ENCODE assay signal across 12 cellular contexts in the genomic region with DNA sequence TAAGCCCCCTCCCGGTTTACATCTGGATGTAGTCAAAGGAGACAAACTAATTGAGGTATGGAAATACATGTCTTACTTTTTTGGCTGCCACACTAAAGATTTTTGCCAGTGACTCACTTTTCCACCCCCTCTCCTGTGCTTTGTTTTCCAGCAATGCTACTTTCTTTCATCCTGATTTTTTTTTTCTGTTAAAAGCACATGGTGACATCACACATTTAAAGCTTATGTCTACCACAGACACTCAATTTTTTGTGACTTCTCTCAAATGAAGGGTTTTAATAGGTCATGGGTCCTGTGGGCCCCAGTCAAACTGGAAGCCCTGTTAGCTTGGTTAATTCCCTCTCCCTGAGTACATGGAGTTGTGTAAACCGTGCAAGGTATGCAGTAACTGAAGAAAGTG. TPM values are rescaled to one million over a fixed set of nuclear protein-coding genes. Genes with fewer than 3 reads are reported as not detected.
DNase-seq lines count a peak whose midpoint lies in the region; ATAC-seq and TF ChIP-seq lines count a peak whose summit lies in the region.
"Had no signal": no experiment of that assay in that cellular context is flagged by ENCODE, and none has a peak within 500 bp of the region (broad histone marks: within the 10 kb centered on the region; RNA-seq: fewer than 3 reads in every experiment).

No MANE protein-coding gene starts in this region.

- peak overlapping the region in 5 of 8 donors; percentile 2 to 99 (median 93) for H3K27ac Mint-ChIP-seq in CD8-positive, alpha-beta memory T cell
- H3K27ac Mint-ChIP-seq in naive thymus-derived CD4-positive, alpha-beta T cell: peak overlapping the region in 2 of 9 donors; percentile 36 to 81

- no peaks in the 10 kb centered on the region for H3K27me3 ChIP-seq in CD8-positive, alpha-beta memory T cell (ENCODE audit: insufficient read depth, low read length, poor library complexity, severe bottlenecking)
- H3K27me3 ChIP-seq in HUES64 (ENCODE audit: insufficient read depth, low read length) (no peaks in the 10 kb centered on the region), sigmoid colon (no peaks in the 10 kb centered on the region)
- H3K27me3 ChIP-seq in naive thymus-derived CD4-positive, alpha-beta T cell (ENCODE audit: control insufficient read depth in 2 of 2, insufficient read depth in 2 of 2, low read length in 2 of 2): no peaks in the 10 kb centered on the region

- POLR2A ChIA-PET in CD8-positive, alpha-beta memory T cell (lab: Charles Lee): no interaction called here
- POLR2A ChIA-PET in naive thymus-derived CD4-positive, alpha-beta T cell (lab: Charles Lee): interaction anchor here (0.6 to 1.4 kb wide), 2 partner anchors 139 to 617 kb away, joined by 3 to 7 read pairs; no protein-coding TSS in a partner anchor

- H3K27ac ChIP-seq in CD8-positive, alpha-beta memory T cell (ENCODE audit: low read depth, low read length): no peak overlapping the region
- H3K27ac ChIP-seq in HUES64 (ENCODE audit: low read depth, low read length) (no peak overlapping the region), sigmoid colon (no peak overlapping the region)
- no peak overlapping the region for H3K27ac ChIP-seq in naive thymus-derived CD4-positive, alpha-beta T cell (ENCODE audit: low read depth, low read length)

- 0 out of 2 replicates have a peak overlapping the region, but pooled peaks have one; percentile 98 for H3K9ac ChIP-seq in HUES64 (ENCODE audit: low read depth, low read length)

- no peaks in the 10 kb centered on the region for H3K27me3 Mint-ChIP-seq in CD8-positive, alpha-beta memory T cell
- no peaks in the 10 kb centered on the region for H3K27me3 Mint-ChIP-seq in naive thymus-derived CD4-positive, alpha-beta T cell

- in situ Hi-C loops in astrocyte of the spinal cord (cut with HindIII; ENCODE audit: low sequenced_read_pairs): no loop called here

- H3K9me3 Mint-ChIP-seq in CD8-positive, alpha-beta memory T cell: no peaks in the 10 kb centered on the region
- no peaks in the 10 kb centered on the region for H3K9me3 Mint-ChIP-seq in naive thymus-derived CD4-positive, alpha-beta T cell

- H3K36me3 ChIP-seq in CD8-positive, alpha-beta memory T cell (ENCODE audit: insufficient read depth, low read length): no peaks in the 10 kb centered on the region
- H3K36me3 ChIP-seq in HUES64 (ENCODE audit: insufficient read depth, low read length) (peaks cover 42% of the 10 kb centered on the region), sigmoid colon (peaks cover 0 to 26% (median 11%) of the 10 kb centered on the region in 4 donors)
- H3K36me3 ChIP-seq in naive thymus-derived CD4-positive, alpha-beta T cell (ENCODE audit: control insufficient read depth in 2 of 3, insufficient read depth in 3 of 3, low read length in 3 of 3): peaks cover 0 to 27% (median 9%) of the 10 kb centered on the region in 3 experiments

- TF ChIP-seq EP300 in sigmoid colon (IDR thresholded peaks at IDR 0.05): no peak

- no peaks in the 10 kb centered on the region for H3K9me3 ChIP-seq in CD8-positive, alpha-beta memory T cell (ENCODE audit: low read length)
- H3K9me3 ChIP-seq in HUES64 (ENCODE audit: insufficient read depth, low read depth, low read length): no peaks in the 10 kb centered on the region
- no peaks in the 10 kb centered on the region for H3K9me3 ChIP-seq in naive thymus-derived CD4-positive, alpha-beta T cell (ENCODE audit: control insufficient read depth in 2 of 3, low read length in 3 of 3)
- H3K9me3 ChIP-seq in sigmoid colon: no peaks in the 10 kb centered on the region

- CTCF ChIA-PET in CD8-positive, alpha-beta memory T cell (lab: Charles Lee): interaction anchor here (1.6 kb wide), 1 partner anchor 163 kb away, joined by 4 read pairs; no protein-coding TSS in a partner anchor
- CTCF ChIA-PET in naive thymus-derived CD4-positive, alpha-beta T cell (lab: Charles Lee): interaction anchor here (0.6 kb wide), 2 partner anchors 9 to 122 kb away, joined by 3 read pairs; no protein-coding TSS in a partner anchor

- peaks cover 28 to 57% (median 41%) of the 10 kb centered on the region in 3 donors for H3K4me1 Mint-ChIP-seq in CD8-positive, alpha-beta memory T cell
- H3K4me1 Mint-ChIP-seq in naive thymus-derived CD4-positive, alpha-beta T cell: peaks cover 16 to 55% (median 41%) of the 10 kb centered on the region in 7 donors

- peaks cover 0 to 50% (median 4%) of the 10 kb centered on the region in 3 donors for H3K36me3 Mint-ChIP-seq in CD8-positive, alpha-beta memory T cell
- H3K36me3 Mint-ChIP-seq in naive thymus-derived CD4-positive, alpha-beta T cell: peaks cover 0 to 5% (median 4%) of the 10 kb centered on the region in 5 donors

- TF ChIP-seq POLR2A in sigmoid colon (IDR thresholded peaks at IDR 0.05): no peak

- H3K4me3 Mint-ChIP-seq in CD8-positive, alpha-beta memory T cell: peak overlapping the region in 4 of 7 donors; percentile 48 to 99 (median 94)
- peak overlapping the region in 9 of 10 donors; percentile 18 to 96 (median 90) for H3K4me3 Mint-ChIP-seq in naive thymus-derived CD4-positive, alpha-beta T cell

- H3K4me1 ChIP-seq in CD8-positive, alpha-beta memory T cell (ENCODE audit: insufficient read depth, low read length): peaks cover 33% of the 10 kb centered on the region
- peaks cover 11% of the 10 kb centered on the region; the same call in 1 of the 2 replicates for H3K4me1 ChIP-seq in HUES64 (ENCODE audit: insufficient read depth, low read length)
- peaks cover 16 to 17% of the 10 kb centered on the region in 2 donors for H3K4me1 ChIP-seq in naive thymus-derived CD4-positive, alpha-beta T cell (ENCODE audit: control insufficient read depth in 2 of 2, insufficient read depth in 2 of 2, low read length in 2 of 2)
- H3K4me1 ChIP-seq in sigmoid colon: peaks cover 0 to 20% (median 15%) of the 10 kb centered on the region in 4 donors

- WGBS in HUES64: 100% methylated on average over 1 of the region's 2 CpGs
- 91 to 95% methylated on average over 2 of the region's 2 CpGs for WGBS in sigmoid colon, 2 donors

- no peak overlapping the region for H3K4me3 ChIP-seq in CD8-positive, alpha-beta memory T cell (ENCODE audit: low read length)
- peak overlapping the region; percentile 90; the same call in 1 of the 2 replicates for H3K4me3 ChIP-seq in HUES64 (ENCODE audit: low read length)
- no peak overlapping the region for H3K4me3 ChIP-seq in astrocyte of the spinal cord (ENCODE audit: low read depth, low read length)
- H3K4me3 ChIP-seq in naive thymus-derived CD4-positive, alpha-beta T cell (ENCODE audit: low read length): no peak overlapping the region
- H3K4me3 ChIP-seq in sigmoid colon: no peak overlapping the region

- no peak for TF ChIP-seq CTCF in astrocyte of the spinal cord (IDR thresholded peaks at IDR 0.05; ENCODE audit: low read depth, low read length)
- no peak for TF ChIP-seq CTCF in sigmoid colon (IDR thresholded peaks at IDR 0.05)

- ATAC-seq in naive thymus-derived CD4-positive, alpha-beta T cell: no peak

- intact Hi-C loops in naive thymus-derived CD4-positive, alpha-beta T cell (cut with micrococcal nuclease): loop anchor here in 1 of 2 donors (5.0 to 10.0 kb wide), 2 partner anchors 598 to 675 kb away; a partner anchor contains a TSS
- intact Hi-C loops in sigmoid colon (cut with DNase I): no loop called here

- no peak for DNase-seq in CD8-positive, alpha-beta memory T cell
- peak; percentile 54 for DNase-seq in astrocyte of the spinal cord (ENCODE audit: low read depth, low spot score)
- DNase-seq in naive thymus-derived CD4-positive, alpha-beta T cell: no peak
- DNase-seq in HK-2 (ENCODE audit: unreplicated experiment): no peak
- no peak for DNase-seq in sigmoid colon
- DNase-seq in NCI-H187 (lab: John Stamatoyannopoulos, UW): no peak
- no peak for DNase-seq in HT-29 (ENCODE audit: low spot score)
- DNase-seq: amniotic stem cell, foreskin melanocyte, Kasumi-1, NCI-H526 had no signal

RNA-seq across cellular contexts. Expression of a gene that starts 2.2 kb away (rescaled TPM):
- total RNA-seq in CD8-positive, alpha-beta memory T cell: 10 to 100 TPM; 66.3 to 70.0 TPM
- 37.5 TPM for polyA plus RNA-seq in CD8-positive, alpha-beta memory T cell
- 44.5 TPM for polyA plus RNA-seq in HUES64 (2013, experiment 1 of 2)
- 42.2 TPM for polyA plus RNA-seq in HUES64 (2013, experiment 2 of 2)
- 10 to 100 TPM; 17.5 to 60.2 (median 39.5) TPM for total RNA-seq in naive thymus-derived CD4-positive, alpha-beta T cell
- 10 to 100 TPM; 37.4 to 45.8 TPM for polyA plus RNA-seq in naive thymus-derived CD4-positive, alpha-beta T cell
- total RNA-seq in sigmoid colon: 10 to 100 TPM; 25.8 to 37.5 (median 36.1) TPM
- 10 to 100 TPM; 31.2 to 31.8 (median 31.7) TPM for polyA plus RNA-seq in sigmoid colon
- total RNA-seq in HT-29 (2014; rRNA removed; shearing (Covaris generic)): 58.5 and 70.1 TPM in 2 replicates

RNA-seq across cellular contexts. Expression of a gene that starts 39.6 kb away (rescaled TPM):
- 10 to 100 TPM; 12.4 to 15.6 TPM for total RNA-seq in CD8-positive, alpha-beta memory T cell
- 63.3 TPM for polyA plus RNA-seq in CD8-positive, alpha-beta memory T cell
- polyA plus RNA-seq in HUES64 (2013, experiment 1 of 2): 5.8 TPM
- 6.8 TPM for polyA plus RNA-seq in HUES64 (2013, experiment 2 of 2)
- 100 to 1,000 TPM in 1 of 5 experiments, 10 to 100 TPM in 4; 48.8 to 234 (median 72.3) TPM for total RNA-seq in naive thymus-derived CD4-positive, alpha-beta T cell
- polyA plus RNA-seq in naive thymus-derived CD4-positive, alpha-beta T cell: 10 to 100 TPM; 24.8 to 97.1 TPM
- total RNA-seq in sigmoid colon: 10 to 100 TPM; 13.7 to 23.5 (median 18.9) TPM
- polyA plus RNA-seq in sigmoid colon: 10 to 100 TPM in 2 of 3 donors, 1 to 10 TPM in 1; 9.0 to 32.2 (median 14.8) TPM
- 0.28 TPM in 1 of 2 replicates, not detected in the other for total RNA-seq in HT-29 (2014; rRNA removed; shearing (Covaris generic))

RNA-seq across cellular contexts. Expression of a gene that starts 59.7 kb away (rescaled TPM):
- 10 to 100 TPM; 21.3 to 23.4 TPM for total RNA-seq in CD8-positive, alpha-beta memory T cell
- polyA plus RNA-seq in CD8-positive, alpha-beta memory T cell: 18.8 TPM
- 8.9 TPM for polyA plus RNA-seq in HUES64 (2013, experiment 1 of 2)
- polyA plus RNA-seq in HUES64 (2013, experiment 2 of 2): 11.3 TPM
- 10 to 100 TPM; 23.9 to 38.7 (median 28.9) TPM for total RNA-seq in naive thymus-derived CD4-positive, alpha-beta T cell
- 10 to 100 TPM in 1 of 2 donors, 1 to 10 TPM in 1; 9.3 to 11.2 TPM for polyA plus RNA-seq in naive thymus-derived CD4-positive, alpha-beta T cell
- total RNA-seq in sigmoid colon: 10 to 100 TPM; 54.0 to 63.8 (median 58.8) TPM
- polyA plus RNA-seq in sigmoid colon: 10 to 100 TPM; 38.5 to 78.6 (median 46.8) TPM
- total RNA-seq in HT-29 (2014; rRNA removed; shearing (Covaris generic)): 16.3 and 18.7 TPM in 2 replicates

Comparison
In these comparisons a context has a peak if more than half of its experiments do, and no peak if none do; other contexts are left out.
1. RNA of a gene that starts 39.6 kb away (total RNA-seq): 48.8 to 234 TPM in naive thymus-derived CD4-positive, alpha-beta T cell, 13.7 to 23.5 TPM in sigmoid colon and 12.4 to 15.6 TPM in CD8-positive, alpha-beta memory T cell; 0.28 TPM in HT-29; every median in the first group is over 10 times any median in the second.